14 cellular contexts compared by ENCODE assay signal in genomic region chr5:92505925-92506324, GRCh38.
DNase-seq lines count a peak whose midpoint lies in the region; ATAC-seq and TF ChIP-seq lines count a peak whose summit lies in the region.
"Had no signal": no experiment of that assay in that cellular context is flagged by ENCODE, and none has a peak within 500 bp of the region (broad histone marks: within the 10 kb centered on the region; RNA-seq: fewer than 3 reads in every experiment).

No MANE protein-coding gene starts in this region.

- POLR2A ChIA-PET in activated naive CD8-positive, alpha-beta T cell treated with anti-CD3 and anti-CD28 coated beads, Interleukin-2, amount 10 ng/mL, durations not matched to agents 7 days and 5 days (lab: Charles Lee): no interaction called here

- no peaks in the 10 kb centered on the region for H3K36me3 Mint-ChIP-seq in activated naive CD8-positive, alpha-beta T cell treated with anti-CD3 and anti-CD28 coated beads, Interleukin-2, amount 10 ng/mL, durations not matched to agents 7 days and 5 days
- H3K36me3 Mint-ChIP-seq in activated naive CD8-positive, alpha-beta T cell treated with anti-CD3 and anti-CD28 coated beads, Interleukin-2, amount 50 U/mL, for 24 hours (ENCODE audit: low read depth): no peaks in the 10 kb centered on the region

- peak overlapping the region; percentile 80 for H3K4me2 ChIP-seq in MM.1S (ENCODE audit: low read depth, low read length)
- peak overlapping the region; percentile 36 for H3K4me2 ChIP-seq in smooth muscle cell

- H3K4me3 Mint-ChIP-seq in activated naive CD8-positive, alpha-beta T cell treated with anti-CD3 and anti-CD28 coated beads, Interleukin-2, amount 10 ng/mL, durations not matched to agents 7 days and 5 days: peak overlapping the region; percentile 66
- H3K4me3 Mint-ChIP-seq in activated naive CD8-positive, alpha-beta T cell treated with anti-CD3 and anti-CD28 coated beads, Interleukin-2, amount 50 U/mL, for 24 hours: no peak overlapping the region
- H3K4me3 Mint-ChIP-seq: stimulated activated naive CD8-positive, alpha-beta T cell treated with anti-CD3 and anti-CD28 coated beads, Interleukin-15, amount 100 ng/mL, for 72 hours had no signal

- H3K9me3 Mint-ChIP-seq in activated naive CD8-positive, alpha-beta T cell treated with anti-CD3 and anti-CD28 coated beads, Interleukin-2, amount 10 ng/mL, durations not matched to agents 7 days and 5 days: peaks cover 10% of the 10 kb centered on the region
- peaks cover 23% of the 10 kb centered on the region for H3K9me3 Mint-ChIP-seq in activated naive CD8-positive, alpha-beta T cell treated with anti-CD3 and anti-CD28 coated beads, Interleukin-2, amount 50 U/mL, for 24 hours

- H3K9me2 ChIP-seq in MM.1S (replicated peaks; ENCODE audit: insufficient read depth, low read length): no peaks in the 10 kb centered on the region

- no peaks in the 10 kb centered on the region for H3K27me3 ChIP-seq in MM.1S (replicated peaks; ENCODE audit: insufficient read depth, low read length)
- H3K27me3 ChIP-seq in smooth muscle cell (ENCODE audit: low read depth): no peaks in the 10 kb centered on the region
- H3K27me3 ChIP-seq: BE2C, gastrocnemius medialis had no signal

- H3K27me3 Mint-ChIP-seq in activated naive CD8-positive, alpha-beta T cell treated with anti-CD3 and anti-CD28 coated beads, Interleukin-2, amount 10 ng/mL, durations not matched to agents 7 days and 5 days: no peaks in the 10 kb centered on the region
- H3K27me3 Mint-ChIP-seq in activated naive CD8-positive, alpha-beta T cell treated with anti-CD3 and anti-CD28 coated beads, Interleukin-2, amount 50 U/mL, for 24 hours: no peaks in the 10 kb centered on the region
- H3K27me3 Mint-ChIP-seq: stimulated activated naive CD8-positive, alpha-beta T cell treated with anti-CD3 and anti-CD28 coated beads, Interleukin-15, amount 100 ng/mL, for 72 hours had no signal

- TF ChIP-seq CTCF in MM.1S (IDR thresholded peaks at IDR 0.05; ENCODE audit: low read length) (no peak), smooth muscle cell (IDR thresholded peaks at IDR 0.05; ENCODE audit: borderline replicate concordance, insufficient read depth, poor library complexity, severe bottlenecking) (no peak)

- H2AFZ ChIP-seq in MM.1S (ENCODE audit: low read length) (peak overlapping the region; percentile 50; the same call in 1 of the 2 replicates), smooth muscle cell (ENCODE audit: low read depth) (peak overlapping the region; percentile 72)

- H3K27ac ChIP-seq in MM.1S (ENCODE audit: low read length) (peak overlapping the region; percentile 66; the same call in 1 of the 2 replicates), smooth muscle cell (ENCODE audit: low read depth) (no peak overlapping the region)
- H3K27ac ChIP-seq: gastrocnemius medialis had no signal

- H3K36me3 ChIP-seq in MM.1S (replicated peaks; ENCODE audit: insufficient read depth, low read length) (no peaks in the 10 kb centered on the region), smooth muscle cell (ENCODE audit: low read depth) (no peaks in the 10 kb centered on the region)
- H3K36me3 ChIP-seq: BE2C, gastrocnemius medialis had no signal

- H3K27ac Mint-ChIP-seq in activated naive CD8-positive, alpha-beta T cell treated with anti-CD3 and anti-CD28 coated beads, Interleukin-2, amount 10 ng/mL, durations not matched to agents 7 days and 5 days: no peak overlapping the region
- H3K27ac Mint-ChIP-seq in activated naive CD8-positive, alpha-beta T cell treated with anti-CD3 and anti-CD28 coated beads, Interleukin-2, amount 50 U/mL, for 24 hours: no peak overlapping the region
- H3K27ac Mint-ChIP-seq: stimulated activated naive CD8-positive, alpha-beta T cell treated with anti-CD3 and anti-CD28 coated beads, Interleukin-15, amount 100 ng/mL, for 72 hours had no signal

- H3K9ac ChIP-seq in MM.1S (ENCODE audit: low read length) (peak overlapping the region; percentile 30; the same call in 1 of the 2 replicates), smooth muscle cell (ENCODE audit: low read depth) (no peak overlapping the region)

- no peaks in the 10 kb centered on the region for H3K9me3 ChIP-seq in MM.1S (replicated peaks; ENCODE audit: insufficient read depth, low read length)
- no peaks in the 10 kb centered on the region for H3K9me3 ChIP-seq in smooth muscle cell (replicated peaks; ENCODE audit: low read depth)
- H3K9me3 ChIP-seq: BE2C, gastrocnemius medialis had no signal

- H3K4me1 Mint-ChIP-seq in activated naive CD8-positive, alpha-beta T cell treated with anti-CD3 and anti-CD28 coated beads, Interleukin-2, amount 10 ng/mL, durations not matched to agents 7 days and 5 days: peaks cover 4% of the 10 kb centered on the region
- H3K4me1 Mint-ChIP-seq in activated naive CD8-positive, alpha-beta T cell treated with anti-CD3 and anti-CD28 coated beads, Interleukin-2, amount 50 U/mL, for 24 hours: no peaks in the 10 kb centered on the region
- H3K4me1 Mint-ChIP-seq: stimulated activated naive CD8-positive, alpha-beta T cell treated with anti-CD3 and anti-CD28 coated beads, Interleukin-15, amount 100 ng/mL, for 72 hours had no signal

- peaks cover 29% of the 10 kb centered on the region for H3F3A ChIP-seq in MM.1S (ENCODE audit: insufficient read depth, low read length)
- H3F3A ChIP-seq in smooth muscle cell (ENCODE audit: low read depth): no peaks in the 10 kb centered on the region

- ATAC-seq in activated naive CD8-positive, alpha-beta T cell treated with anti-CD3 and anti-CD28 coated beads, Interleukin-2, amount 10 ng/mL, durations not matched to agents 7 days and 5 days (ENCODE audit: low read depth): no peak
- no peak for ATAC-seq in activated naive CD8-positive, alpha-beta T cell treated with anti-CD3 and anti-CD28 coated beads, Interleukin-2, amount 50 U/mL, for 24 hours
- ATAC-seq in HG03521 (IDR thresholded peaks at IDR 0.05; ENCODE audit: unreplicated experiment): no peak
- ATAC-seq: activated CD4-positive, CD25-positive, alpha-beta regulatory T cell treated with anti-CD3 and anti-CD28 coated beads, Interleukin-2, amount 50 U/mL, for 24 hours; gastrocnemius medialis; stimulated activated naive CD8-positive, alpha-beta T cell treated with anti-CD3 and anti-CD28 coated beads, Interleukin-15, amount 100 ng/mL, for 72 hours had no signal

- H3K4me3 ChIP-seq in MM.1S (ENCODE audit: low read length) (peak overlapping the region; percentile 34; the same call in 1 of the 2 replicates), smooth muscle cell (no peak overlapping the region)
- H3K4me3 ChIP-seq: gastrocnemius medialis had no signal

- DNase-seq in activated naive CD8-positive, alpha-beta T cell treated with anti-CD3 and anti-CD28 coated beads, Interleukin-2, amount 10 ng/mL, durations not matched to agents 7 days and 5 days: no peak
- DNase-seq in activated naive CD8-positive, alpha-beta T cell treated with anti-CD3 and anti-CD28 coated beads, Interleukin-2, amount 50 U/mL, for 24 hours: no peak
- DNase-seq in MM.1S (peak; percentile 72), dermis blood vessel endothelial cell (peak; percentile 28), smooth muscle cell (lab: John Stamatoyannopoulos, UW; ENCODE audit: unreplicated experiment) (no peak), NCI-H1417 treated with DMSO at 0.1 percent for 48 hours (lab: John Stamatoyannopoulos, UW) (no peak), NCI-H345 (lab: John Stamatoyannopoulos, UW) (no peak)
- DNase-seq: BE2C; gastrocnemius medialis; NK-92 treated with Interleukin-12 subunit alpha and Interleukin-12 subunit beta, amount 100 ng/mL, for 24 hours; stimulated activated CD4-positive, alpha-beta T cell treated with anti-CD3 and anti-CD28 coated beads, Interleukin-15, amount 100 ng/mL, for 24 hours; stimulated activated naive CD8-positive, alpha-beta T cell treated with anti-CD3 and anti-CD28 coated beads, Interleukin-15, amount 100 ng/mL, for 72 hours had no signal

- H3K4me1 ChIP-seq in MM.1S (ENCODE audit: low read length) (peaks cover 36% of the 10 kb centered on the region), smooth muscle cell (ENCODE audit: low read depth) (no peaks in the 10 kb centered on the region)
- H3K4me1 ChIP-seq: BE2C, gastrocnemius medialis had no signal

- H3K79me2 ChIP-seq in MM.1S (ENCODE audit: low read length): no peaks in the 10 kb centered on the region
- H3K79me2 ChIP-seq in smooth muscle cell (ENCODE audit: low read depth): no peaks in the 10 kb centered on the region

- H4K20me1 ChIP-seq in MM.1S (ENCODE audit: insufficient read depth, low read length) (no peaks in the 10 kb centered on the region), smooth muscle cell (ENCODE audit: low read depth) (no peaks in the 10 kb centered on the region)

Comparison
In these comparisons a context has a peak if more than half of its experiments do, and no peak if none do; other contexts are left out.
1. DNase-seq: peak in MM.1S (single experiment) and dermis blood vessel endothelial cell (single experiment); none in activated naive CD8-positive, alpha-beta T cell treated with anti-CD3 and anti-CD28 coated beads, Interleukin-2, amount 10 ng/mL, durations not matched to agents 7 days and 5 days (single experiment), activated naive CD8-positive, alpha-beta T cell treated with anti-CD3 and anti-CD28 coated beads, Interleukin-2, amount 50 U/mL, for 24 hours (single experiment), smooth muscle cell (single experiment), NCI-H1417 treated with DMSO at 0.1 percent for 48 hours (single experiment) and NCI-H345 (single experiment).